In genomic region chr17:48463531-48463930, GRCh38 we compare ENCODE assay signal across 15 cellular contexts.
"Had no signal": no experiment of that assay in that cellular context is flagged by ENCODE, and none has a peak within 500 bp of the region (broad histone marks: within the 10 kb centered on the region; RNA-seq: fewer than 3 reads in every experiment).

No MANE protein-coding gene starts in this region.

- DNase-seq: activated CD4-positive, alpha-beta memory T cell treated with anti-CD3 and anti-CD28 coated beads for 36 hours; activated CD4-positive, alpha-beta T cell treated with anti-CD3 and anti-CD28 coated beads, Interleukin-2, amount 10 ng/mL, durations not matched to agents 7 days and 5 days; activated CD4-positive, CD25-positive, alpha-beta regulatory T cell; activated CD8-positive, alpha-beta memory T cell treated with anti-CD3 and anti-CD28 coated beads for 24 hours; activated naive CD4-positive, alpha-beta T cell treated with anti-CD3 and anti-CD28 coated beads, Interleukin-2, amount 50 U/mL, for 16 hours; activated naive CD8-positive, alpha-beta T cell treated with anti-CD3 and anti-CD28 coated beads, Interleukin-2, amount 10 ng/mL, durations not matched to agents 7 days and 5 days; activated T-cell treated with anti-CD3 and anti-CD28 coated beads, Interleukin-2, amount 50 U/mL, for 48 hours; adrenal gland; anterior cingulate cortex; caudate nucleus; colonic mucosa; Kasumi-1; NCI-H1930; NCI-H2107; T-helper 1 cell had no signal
